ENCODE assay signal across 15 cellular contexts in genomic region chrX:54419559-54420302, GRCh38.
"Had no signal": no experiment of that assay in that cellular context is flagged by ENCODE, and none has a peak within 500 bp of the region (broad histone marks: within the 10 kb centered on the region; RNA-seq: fewer than 3 reads in every experiment).

No MANE protein-coding gene starts in this region.

- DNase-seq: activated CD4-positive, alpha-beta T cell treated with anti-CD3 and anti-CD28 coated beads, Interleukin-2, amount 50 U/mL, for 1 hour; activated CD8-positive, alpha-beta memory T cell treated with anti-CD3 and anti-CD28 coated beads for 24 hours; activated gamma-delta T cell; foreskin fibroblast; hippocampal formation; islet precursor cell; left colon; mammary epithelial cell; midbrain; nephron progenitor cell; nucleus accumbens; stimulated activated CD4-positive, alpha-beta T cell treated with anti-CD3 and anti-CD28 coated beads, Interleukin-4, amount 100 ng/mL, for 24 hours had no signal

- ATAC-seq: activated CD4-positive, CD25-positive, alpha-beta regulatory T cell treated with anti-CD3 and anti-CD28 coated beads, Interleukin-2, amount 50 U/mL, for 24 hours; left colon; sciatic nerve; stimulated activated effector memory CD8-positive, alpha-beta T cell treated with anti-CD3 and anti-CD28 coated beads, Interleukin-12 subunit alpha, Interleukin-12 subunit beta, amount 100 ng/mL, for 72 hours had no signal
